10 cellular contexts compared by ENCODE assay signal in genomic region chr6:157089258-157089657, GRCh38.
DNase-seq lines count a peak whose midpoint lies in the region; ATAC-seq and TF ChIP-seq lines count a peak whose summit lies in the region.
"Had no signal": no experiment of that assay in that cellular context is flagged by ENCODE, and none has a peak within 500 bp of the region (broad histone marks: within the 10 kb centered on the region; RNA-seq: fewer than 3 reads in every experiment).

No MANE protein-coding gene starts in this region.

- no peak for ATAC-seq in activated T-helper 17 cell treated with anti-CD3 and anti-CD28 coated beads, Interleukin-2, amount 50 U/mL, for 72 hours (replicated peaks)
- ATAC-seq: activated naive CD4-positive, alpha-beta T cell treated with anti-CD3 and anti-CD28 coated beads, Interleukin-2, amount 50 U/mL, for 72 hours had no signal

- no peaks in the 10 kb centered on the region for H3K27me3 Mint-ChIP-seq in activated T-helper 17 cell treated with anti-CD3 and anti-CD28 coated beads, Interleukin-2, amount 50 U/mL, for 72 hours

- DNase-seq in NCI-H2227 (lab: John Stamatoyannopoulos, UW; ENCODE audit: unreplicated experiment) (peak; percentile 37), NCI-H2227 treated with DMSO at 0.1 percent for 48 hours (lab: John Stamatoyannopoulos, UW) (no peak), hepatic stellate cell (ENCODE audit: low spot score) (peak; percentile 74), retinal pigment epithelial cell (ENCODE audit: low read depth) (peak; percentile 58), NCI-H446 treated with DMSO at 0.1 percent for 48 hours (lab: John Stamatoyannopoulos, UW) (no peak), NCI-H2171 (lab: John Stamatoyannopoulos, UW) (no peak), NCI-H226 (no peak)
- DNase-seq: midbrain had no signal

- no peak overlapping the region for H3K4me3 ChIP-seq in retinal pigment epithelial cell (ENCODE audit: low read length)

- H3K4me3 Mint-ChIP-seq in activated T-helper 17 cell treated with anti-CD3 and anti-CD28 coated beads, Interleukin-2, amount 50 U/mL, for 72 hours, result no peak overlapping the region

- peaks cover 35% of the 10 kb centered on the region for H3K4me1 Mint-ChIP-seq in activated T-helper 17 cell treated with anti-CD3 and anti-CD28 coated beads, Interleukin-2, amount 50 U/mL, for 72 hours

- no peaks in the 10 kb centered on the region for H3K9me3 Mint-ChIP-seq in activated T-helper 17 cell treated with anti-CD3 and anti-CD28 coated beads, Interleukin-2, amount 50 U/mL, for 72 hours
- H3K9me3 Mint-ChIP-seq: activated naive CD4-positive, alpha-beta T cell treated with anti-CD3 and anti-CD28 coated beads, Interleukin-2, amount 50 U/mL, for 72 hours had no signal

- no peak for TF ChIP-seq CTCF in retinal pigment epithelial cell (conservative IDR thresholded peaks at IDR 0.05; ENCODE audit: low read depth, low read length)

- H3K36me3 Mint-ChIP-seq in activated T-helper 17 cell treated with anti-CD3 and anti-CD28 coated beads, Interleukin-2, amount 50 U/mL, for 72 hours (ENCODE audit: low read depth), result peaks cover 59% of the 10 kb centered on the region

- H3K27ac Mint-ChIP-seq in activated T-helper 17 cell treated with anti-CD3 and anti-CD28 coated beads, Interleukin-2, amount 50 U/mL, for 72 hours, result peak overlapping the region; percentile 3
- H3K27ac Mint-ChIP-seq: activated naive CD4-positive, alpha-beta T cell treated with anti-CD3 and anti-CD28 coated beads, Interleukin-2, amount 50 U/mL, for 72 hours had no signal

Comparison
In these comparisons a context has a peak if more than half of its experiments do, and no peak if none do; other contexts are left out.
1. DNase-seq: peak in NCI-H2227 (single experiment), hepatic stellate cell (single experiment) and retinal pigment epithelial cell (single experiment); none in NCI-H2227 treated with DMSO at 0.1 percent for 48 hours (single experiment), NCI-H446 treated with DMSO at 0.1 percent for 48 hours (single experiment), NCI-H2171 (single experiment) and NCI-H226 (single experiment).